ENCODE assay signal across 8 cellular contexts in the genomic region with DNA sequence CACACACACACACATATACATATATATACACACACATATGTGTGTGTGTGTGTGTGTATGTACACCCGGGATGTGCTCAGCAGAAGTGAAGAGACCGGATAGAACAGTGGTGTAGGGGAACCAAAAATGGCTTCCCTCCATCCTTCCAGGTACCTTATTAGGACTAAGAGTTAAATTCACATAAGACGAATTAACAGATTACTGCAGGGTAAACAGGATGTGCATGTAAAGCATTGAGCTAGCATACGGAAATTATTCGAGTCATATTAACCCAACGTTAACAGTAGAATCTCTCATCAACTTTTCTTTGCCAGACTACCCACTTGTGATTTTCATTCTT. TPM values are rescaled to one million over a fixed set of nuclear protein-coding genes. Genes with fewer than 3 reads are reported as not detected.
DNase-seq lines count a peak whose midpoint lies in the region; ATAC-seq lines count a peak whose summit lies in the region.

No MANE protein-coding gene starts in this region.

- no peak overlapping the region for H2BK5ac ChIP-seq in neuronal stem cell (ENCODE audit: low read length)

- no peak overlapping the region for H3K14ac ChIP-seq in neuronal stem cell (ENCODE audit: low read length)

- peaks cover 46% of the 10 kb centered on the region for H3K36me3 ChIP-seq in ectodermal cell (ENCODE audit: control insufficient read depth, insufficient read depth, low read length)
- peaks cover 34 to 73% of the 10 kb centered on the region in 2 donors for H3K36me3 ChIP-seq in neuronal stem cell (replicated peaks in 1 of 2; ENCODE audit: control insufficient read depth in 2 of 2, insufficient read depth in 2 of 2, low read length in 2 of 2)

- H3K23ac ChIP-seq in neuronal stem cell (ENCODE audit: low read depth, low read length, poor library complexity) = no peak overlapping the region

- no peak overlapping the region for H2BK15ac ChIP-seq in neuronal stem cell (ENCODE audit: low read length)

- no peaks in the 10 kb centered on the region for H3K27me3 ChIP-seq in ectodermal cell (ENCODE audit: control insufficient read depth, insufficient read depth, low read length, poor library complexity, severe bottlenecking)
- no peaks in the 10 kb centered on the region for H3K27me3 ChIP-seq in neuronal stem cell (ENCODE audit: control insufficient read depth in 3 of 3, insufficient read depth in 3 of 3, low read depth in 1 of 3, low read length in 3 of 3)

- no peak overlapping the region for H2BK12ac ChIP-seq in neuronal stem cell (ENCODE audit: low read length)

- H3K9me3 ChIP-seq in ectodermal cell (ENCODE audit: control insufficient read depth, low read length) = no peaks in the 10 kb centered on the region
- H3K9me3 ChIP-seq in neuronal stem cell (replicated peaks in 1 of 2; ENCODE audit: control insufficient read depth in 2 of 2, insufficient read depth in 1 of 2, low read depth in 1 of 2, low read length in 2 of 2) = no peaks in the 10 kb centered on the region

- peak; percentile 48 for DNase-seq in ELR (ENCODE audit: low read depth)
- peak; percentile 21 for DNase-seq in M059J (ENCODE audit: low read depth)
- no peak for DNase-seq in neuronal stem cell (ENCODE audit: low spot score)
- DNase-seq in D341Med (ENCODE audit: low spot score) = no peak

- no peak overlapping the region for H4K91ac ChIP-seq in neuronal stem cell (ENCODE audit: low read depth, low read length, poor library complexity)

- no peak overlapping the region for H2AFZ ChIP-seq in neuronal stem cell (ENCODE audit: low read length)

- H4K8ac ChIP-seq in neuronal stem cell (ENCODE audit: low read depth, low read length) = no peak overlapping the region

- H3K27ac ChIP-seq in ectodermal cell (ENCODE audit: insufficient read depth, low read depth, low read length, poor library complexity, severe bottlenecking) (no peak overlapping the region), neuronal stem cell (replicated peaks; ENCODE audit: low read length) (no peak overlapping the region)

- H3K4me3 ChIP-seq in ectodermal cell (ENCODE audit: insufficient read depth, low read depth, low read length) (peak overlapping the region; percentile 97), neuronal stem cell (ENCODE audit: low read length in 2 of 2) (peak overlapping the region; percentile 95 to 99)

- no peak overlapping the region for H3K18ac ChIP-seq in neuronal stem cell (ENCODE audit: low read length)

- H3K4me1 ChIP-seq in ectodermal cell (ENCODE audit: control insufficient read depth, insufficient read depth, low read length) = peaks cover 15% of the 10 kb centered on the region
- peaks cover 5 to 11% of the 10 kb centered on the region in 2 donors for H3K4me1 ChIP-seq in neuronal stem cell (ENCODE audit: control insufficient read depth in 2 of 2, insufficient read depth in 1 of 2, low read depth in 1 of 2, low read length in 2 of 2)

- no peak for ATAC-seq in HG03378 (IDR thresholded peaks at IDR 0.05; ENCODE audit: unreplicated experiment)
- no peak for ATAC-seq in HG03439 (IDR thresholded peaks at IDR 0.05; ENCODE audit: unreplicated experiment)
- ATAC-seq in esophagus mucosa = no peak

- H3K4ac ChIP-seq in neuronal stem cell (ENCODE audit: low read length) = no peak overlapping the region

- H3K4me2 ChIP-seq in neuronal stem cell (ENCODE audit: insufficient read depth, low read length, poor library complexity, severe bottlenecking) = peak overlapping the region; percentile 45

- no peak overlapping the region for H3K9ac ChIP-seq in neuronal stem cell (ENCODE audit: low read depth, low read length, poor library complexity)

- peaks cover 9% of the 10 kb centered on the region for H3K79me1 ChIP-seq in neuronal stem cell (ENCODE audit: low read depth, low read length)

- WGBS in ectodermal cell, 2 experiments = 17 to 27% methylated on average over 4 to 6 of the region's 6 CpGs
- WGBS in neuronal stem cell (ENCODE audit: extremely low coverage in 2 of 2, insufficient read length in 2 of 2, insufficient replicate concordance in 1 of 2), 2 donors = no CpG with 5 or more reads among the region's 6 CpGs

- H2AK5ac ChIP-seq in neuronal stem cell (ENCODE audit: low read depth, low read length) = no peak overlapping the region

- H2BK120ac ChIP-seq in neuronal stem cell (ENCODE audit: low read depth, low read length) = no peak overlapping the region

RNA-seq across cellular contexts. Expression of gene CSTF1, which starts 0.7 kb away (rescaled TPM):
- 93.5 and 101 TPM in 2 replicates for total RNA-seq in M059J (2014; rRNA removed; shearing (Covaris generic))
- polyA plus RNA-seq in ectodermal cell (2013, experiment 1 of 4) = 59.9 TPM
- 62.4 TPM for polyA plus RNA-seq in ectodermal cell (2013, experiment 2 of 4)
- polyA plus RNA-seq in ectodermal cell (2013, experiment 3 of 4) = 49.4 TPM
- 51.7 TPM for polyA plus RNA-seq in ectodermal cell (2013, experiment 4 of 4)
- 28.7 TPM for polyA plus RNA-seq in neuronal stem cell (2013, experiment 1 of 2)
- polyA plus RNA-seq in neuronal stem cell (2013, experiment 2 of 2) = 29.5 TPM
- 18.5 TPM for total RNA-seq in esophagus mucosa

RNA-seq across cellular contexts. Expression of gene AURKA, which starts 1.1 kb away (rescaled TPM):
- 191 and 212 TPM in 2 replicates for total RNA-seq in M059J (2014; rRNA removed; shearing (Covaris generic))
- polyA plus RNA-seq in ectodermal cell (2013, experiment 1 of 4) = 69.4 TPM
- 55.6 TPM for polyA plus RNA-seq in ectodermal cell (2013, experiment 2 of 4)
- polyA plus RNA-seq in ectodermal cell (2013, experiment 3 of 4) = 57.6 TPM
- polyA plus RNA-seq in ectodermal cell (2013, experiment 4 of 4) = 61.5 TPM
- 113 TPM for polyA plus RNA-seq in neuronal stem cell (2013, experiment 1 of 2)
- 109 TPM for polyA plus RNA-seq in neuronal stem cell (2013, experiment 2 of 2)
- 14.5 TPM for total RNA-seq in esophagus mucosa

RNA-seq across cellular contexts. Expression of gene CASS4, which starts 19.0 kb away (rescaled TPM):
- total RNA-seq in M059J (2014; rRNA removed; shearing (Covaris generic)) = 0.15 TPM in 1 of 2 replicates, not detected in the other
- polyA plus RNA-seq in ectodermal cell (2013, experiment 1 of 4) = not detected
- 0.11 TPM for polyA plus RNA-seq in ectodermal cell (2013, experiment 2 of 4)
- polyA plus RNA-seq in ectodermal cell (2013, experiment 3 of 4) = 0.11 TPM
- not detected for polyA plus RNA-seq in ectodermal cell (2013, experiment 4 of 4)
- polyA plus RNA-seq in neuronal stem cell (2013, experiment 1 of 2) = 0.22 TPM
- 0.28 TPM for polyA plus RNA-seq in neuronal stem cell (2013, experiment 2 of 2)
- 0.28 TPM for total RNA-seq in esophagus mucosa

RNA-seq across cellular contexts. Expression of gene FAM210B, which starts 34.3 kb away (rescaled TPM):
- 13.3 and 20.0 TPM in 2 replicates for total RNA-seq in M059J (2014; rRNA removed; shearing (Covaris generic))
- polyA plus RNA-seq in ectodermal cell (2013, experiment 1 of 4) = 40.2 TPM
- polyA plus RNA-seq in ectodermal cell (2013, experiment 2 of 4) = 44.2 TPM
- polyA plus RNA-seq in ectodermal cell (2013, experiment 3 of 4) = 34.9 TPM
- polyA plus RNA-seq in ectodermal cell (2013, experiment 4 of 4) = 37.4 TPM
- polyA plus RNA-seq in neuronal stem cell (2013, experiment 1 of 2) = 32.5 TPM
- 32.4 TPM for polyA plus RNA-seq in neuronal stem cell (2013, experiment 2 of 2)
- 24.7 TPM for total RNA-seq in esophagus mucosa

Comparison
In these comparisons a context has a peak if more than half of its experiments do, and no peak if none do; other contexts are left out.
1. DNase-seq: peak in ELR (single experiment) and M059J (single experiment); none in neuronal stem cell (single experiment) and D341Med (single experiment).
2. RNA of gene AURKA, which starts 1.1 kb away (total RNA-seq): 191 to 212 TPM in M059J; 14.5 TPM in esophagus mucosa (single experiment); every median in the first group is over 10 times any median in the second.